Comparison of ENCODE assay signal across 10 cellular contexts in genomic region chr10:51878695-51879094, GRCh38.
DNase-seq lines count a peak whose midpoint lies in the region; ATAC-seq and TF ChIP-seq lines count a peak whose summit lies in the region.
"Had no signal": no experiment of that assay in that cellular context is flagged by ENCODE, and none has a peak within 500 bp of the region (broad histone marks: within the 10 kb centered on the region; RNA-seq: fewer than 3 reads in every experiment).

No MANE protein-coding gene starts in this region.

- H3K36me3 ChIP-seq in BE2C: no peaks in the 10 kb centered on the region

- intact Hi-C loops in posterior cingulate gyrus (cut with DNase I): no loop called here

- peak; percentile 12 for ATAC-seq in GM21447 (IDR thresholded peaks at IDR 0.05; ENCODE audit: unreplicated experiment)
- ATAC-seq in HG03521 (IDR thresholded peaks at IDR 0.05; ENCODE audit: unreplicated experiment): peak; percentile 9
- ATAC-seq in omental fat pad (ENCODE audit: low FRiP score): no peak

- peaks cover 3% of the 10 kb centered on the region; the same call in 1 of the 2 replicates for H3K4me1 ChIP-seq in BE2C

- TF ChIP-seq CTCF in BE2C (IDR thresholded peaks at IDR 0.05; ENCODE audit: low read depth, low read length) (no peak), fibroblast of pulmonary artery (IDR thresholded peaks at IDR 0.05; ENCODE audit: low read length, missing control alignments) (no peak), omental fat pad (IDR thresholded peaks at IDR 0.05) (no peak)

- no peaks in the 10 kb centered on the region for H3K9me3 ChIP-seq in BE2C

- H3K4me3 ChIP-seq in BE2C (ENCODE audit: low read depth, low read length) (no peak overlapping the region), fibroblast of pulmonary artery (replicated peaks; ENCODE audit: low read depth, low read length) (peak overlapping the region; percentile 8)

- no peaks in the 10 kb centered on the region for H3K27me3 ChIP-seq in BE2C

- DNase-seq in BE2C: peak; percentile 23
- DNase-seq in fibroblast of pulmonary artery (ENCODE audit: low read depth): no peak
- no peak for DNase-seq in posterior cingulate gyrus
- DNase-seq in stimulated activated CD8-positive, alpha-beta memory T cell treated with anti-CD3 and anti-CD28 coated beads, Interleukin-4, amount 100 ng/mL, for 48 hours: no peak
- DNase-seq in omental fat pad (ENCODE audit: low spot score): no peak
- DNase-seq in SHP77 (lab: John Stamatoyannopoulos, UW): no peak
- DNase-seq: effector CD4-positive, alpha-beta T cell; NCI-H2081 had no signal
